8 cellular contexts compared by ENCODE assay signal in the genomic region with DNA sequence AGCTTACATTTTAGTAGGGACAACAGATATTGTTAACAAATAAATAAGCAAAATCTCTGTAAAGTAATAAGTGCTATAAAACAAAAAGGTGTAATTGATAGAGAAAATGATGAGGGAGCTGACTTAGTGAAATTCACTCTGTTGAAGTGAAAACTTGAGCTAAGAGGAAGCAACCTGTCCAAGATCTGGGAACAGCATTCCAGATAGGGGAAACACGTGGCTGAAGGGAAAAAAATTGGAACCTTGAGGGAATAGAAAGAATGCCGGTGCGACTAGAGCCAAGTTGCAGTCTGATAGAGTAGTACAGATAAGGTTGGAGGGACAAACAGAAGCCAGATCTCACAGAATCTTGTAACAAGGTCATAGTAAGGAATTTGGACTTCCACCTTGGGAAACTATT. TPM values are rescaled to one million over a fixed set of nuclear protein-coding genes. Genes with fewer than 3 reads are reported as not detected.
DNase-seq lines count a peak whose midpoint lies in the region; ATAC-seq and TF ChIP-seq lines count a peak whose summit lies in the region.

No MANE protein-coding gene starts in this region.

- H3K4me1 ChIP-seq in HEK293 (ENCODE audit: control insufficient read depth, insufficient read depth, low read length) = peaks cover 4% of the 10 kb centered on the region; the same call in 1 of the 2 replicates
- peaks cover 25% of the 10 kb centered on the region for H3K4me1 ChIP-seq in skeletal muscle satellite cell (ENCODE audit: control insufficient read depth, insufficient read depth, low read length)

- no peaks in the 10 kb centered on the region for H3K27me3 Mint-ChIP-seq in glutamatergic neuron (ENCODE audit: unreplicated experiment)

- H3K4me3 ChIP-seq in HEK293 (ENCODE audit: low read depth, low read length) = peak overlapping the region; percentile 75
- H3K4me3 ChIP-seq in skeletal muscle satellite cell (ENCODE audit: low read length) = peak overlapping the region; percentile 94

- CTCF ChIA-PET in HEK293 (lab: Yijun Ruan, JAX) = interaction anchor here (1.1 to 1.3 kb wide), 2 partner anchors 126 to 271 kb away, joined by 4 to 7 read pairs; no protein-coding TSS in a partner anchor

- POLR2A ChIA-PET in HEK293 (lab: Yijun Ruan, JAX) = interaction anchor here (0.6 to 2.2 kb wide), 3 partner anchors 35 to 171 kb away, joined by 4 to 11 read pairs (median 4); partner anchors contain the start of gene SYNRG

- H3K9me3 ChIP-seq in HEK293 (ENCODE audit: control insufficient read depth, insufficient read depth, low read depth, low read length) (no peaks in the 10 kb centered on the region), skeletal muscle satellite cell (replicated peaks; ENCODE audit: low read length) (no peaks in the 10 kb centered on the region)

- H3K4me2 ChIP-seq in skeletal muscle satellite cell (ENCODE audit: low read length) = peak overlapping the region; percentile 87

- peak; percentile 46 for DNase-seq in SW480 (ENCODE audit: low spot score)
- DNase-seq in glutamatergic neuron = no peak
- DNase-seq in SIG-M5 (lab: John Stamatoyannopoulos, UW) = no peak
- DNase-seq in NCI-H1048 (lab: John Stamatoyannopoulos, UW) = no peak
- DNase-seq in mesenteric fat pad (ENCODE audit: low spot score) = no peak

- ATAC-seq in HG02885 (IDR thresholded peaks at IDR 0.05; ENCODE audit: poor library complexity, unreplicated experiment) = no peak

- H3K4me1 Mint-ChIP-seq in glutamatergic neuron (ENCODE audit: low read depth, unreplicated experiment) = peaks cover 5% of the 10 kb centered on the region

- peaks cover 5% of the 10 kb centered on the region for H3K27me3 ChIP-seq in skeletal muscle satellite cell (ENCODE audit: control insufficient read depth, insufficient read depth, low read length)

- H3K36me3 Mint-ChIP-seq in glutamatergic neuron (ENCODE audit: unreplicated experiment) = no peaks in the 10 kb centered on the region

- H3K4me3 Mint-ChIP-seq in glutamatergic neuron (ENCODE audit: unreplicated experiment) = peak overlapping the region; percentile 88

- peaks cover 28 to 31% of the 10 kb centered on the region in 2 experiments for H3K36me3 ChIP-seq in HEK293 (ENCODE audit: control insufficient read depth in 2 of 2, insufficient read depth in 1 of 2, low read length in 2 of 2)
- H3K36me3 ChIP-seq in skeletal muscle satellite cell (ENCODE audit: insufficient read depth, low read length) = peaks cover 11% of the 10 kb centered on the region

- peak overlapping the region; percentile 90 for H3K9ac ChIP-seq in skeletal muscle satellite cell (ENCODE audit: low read depth, low read length)

- H3K27ac Mint-ChIP-seq in glutamatergic neuron (ENCODE audit: unreplicated experiment) = no peak overlapping the region

- TF ChIP-seq CTCF in HEK293 (tag by site-specific recombination; IDR thresholded peaks at IDR 0.05) (no peak), glutamatergic neuron (IDR thresholded peaks at IDR 0.05; ENCODE audit: partially characterized antibody, unreplicated experiment) (no peak)

- no peak overlapping the region; the same call in 1 of the 2 replicates for H3K27ac ChIP-seq in HEK293 (ENCODE audit: extremely low read depth, low read depth, low read length)

- H3K9me3 Mint-ChIP-seq in glutamatergic neuron (ENCODE audit: unreplicated experiment) = no peaks in the 10 kb centered on the region

TF ChIP-seq in HEK293, 187 proteins besides CTCF, POLR2A, EP300 and RAD21:
- TF ChIP-seq WT1 (tag by site-specific recombination; IDR thresholded peaks at IDR 0.05) (0 out of 2 replicates have a peak, but pooled peaks have one; percentile 12), ZNF558 (tag by site-specific recombination; IDR thresholded peaks at IDR 0.05) (no peak), ZNF175 (tag by site-specific recombination; IDR thresholded peaks at IDR 0.05) (no peak), ZNF335 (tag by site-specific recombination; conservative IDR thresholded peaks at IDR 0.05) (no peak), MZF1 (tag by site-specific recombination; IDR thresholded peaks at IDR 0.05; ENCODE audit: borderline replicate concordance) (0 out of 2 replicates have a peak, but pooled peaks have one; percentile 17)

RNA-seq across cellular contexts. Expression of gene DDX52, which starts 0.6 kb away (rescaled TPM):
- 47.4 TPM for total RNA-seq in glutamatergic neuron (ENCODE audit: unreplicated experiment)
- 17.9 and 24.3 TPM in 2 replicates for total RNA-seq in skeletal muscle satellite cell (2012; rRNA removed)
- 19.4 TPM for total RNA-seq in mesenteric fat pad

RNA-seq across cellular contexts. Expression of gene SYNRG, which starts 34.6 kb away (rescaled TPM):
- total RNA-seq in glutamatergic neuron (ENCODE audit: unreplicated experiment) = 65.8 TPM
- total RNA-seq in skeletal muscle satellite cell (2012; rRNA removed) = 9.4 and 13.1 TPM in 2 replicates
- total RNA-seq in mesenteric fat pad = 40.8 TPM
